Comparison of ENCODE assay signal across 15 cellular contexts in the genomic region with DNA sequence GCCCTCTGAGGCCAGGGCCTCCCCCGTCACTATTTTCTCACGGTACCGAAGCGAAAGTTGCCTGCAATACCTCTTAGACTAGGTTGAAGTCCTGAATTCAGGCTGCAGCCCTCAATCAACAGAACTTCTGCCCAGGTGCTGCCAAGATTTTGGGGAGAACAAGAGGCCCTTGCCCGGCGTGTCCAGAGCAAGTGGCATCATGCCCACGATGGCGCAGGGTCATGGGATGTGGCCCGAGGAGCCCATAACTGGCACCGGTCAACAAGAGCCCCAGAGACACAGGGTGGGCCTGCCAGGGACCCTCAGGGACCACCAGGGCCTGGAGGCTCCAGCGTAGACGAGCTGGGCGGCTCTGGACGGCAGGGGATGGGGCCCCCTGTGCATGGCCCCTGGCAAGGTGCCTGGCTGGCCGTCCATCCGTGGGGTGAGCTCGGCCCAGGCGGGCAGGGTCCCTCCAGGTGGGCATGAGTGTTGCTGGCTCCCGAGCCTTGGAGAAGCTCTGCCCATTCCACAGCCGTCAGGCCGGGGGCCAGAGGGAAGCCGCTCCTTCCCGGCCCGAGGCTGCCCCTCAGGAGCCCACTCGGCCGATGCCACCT.
"Had no signal": no experiment of that assay in that cellular context is flagged by ENCODE, and none has a peak within 500 bp of the region (broad histone marks: within the 10 kb centered on the region; RNA-seq: fewer than 3 reads in every experiment).

No MANE protein-coding gene starts in this region.

- H3K27ac ChIP-seq: pancreas had no signal

- H3K27ac Mint-ChIP-seq: activated T-helper 2 cell treated with anti-CD3 and anti-CD28 coated beads, Interferon-gamma antibody, Interleukin-2, Interleukin-4, amounts not matched to agents 10 μg/mL and 5 μg/mL and 100 μg/mL, durations not matched to agents 14 hours and 24 hours and 36 hours; immature natural killer cell; nephron progenitor cell had no signal

- H3K27me3 ChIP-seq: adrenal gland, pancreas, tibial nerve had no signal

- H3K9me3 ChIP-seq: adrenal gland, pancreas, stomach, tibial nerve had no signal

- H3K36me3 Mint-ChIP-seq: immature natural killer cell had no signal

- H3K4me3 Mint-ChIP-seq: activated CD4-positive, alpha-beta T cell treated with anti-CD3 and anti-CD28 coated beads, Interleukin-2, amount 10 ng/mL, durations not matched to agents 7 days and 5 days; immature natural killer cell; nephron progenitor cell had no signal

- H3K9me3 Mint-ChIP-seq: activated CD4-positive, alpha-beta T cell treated with anti-CD3 and anti-CD28 coated beads, Interleukin-2, amount 10 ng/mL, durations not matched to agents 7 days and 5 days; activated T-helper 2 cell treated with anti-CD3 and anti-CD28 coated beads, Interferon-gamma antibody, Interleukin-2, Interleukin-4, amounts not matched to agents 10 μg/mL and 5 μg/mL and 100 μg/mL, durations not matched to agents 14 hours and 24 hours and 36 hours; immature natural killer cell; nephron progenitor cell had no signal

- ATAC-seq: pancreas had no signal

- H3K27me3 Mint-ChIP-seq: activated CD4-positive, alpha-beta T cell treated with anti-CD3 and anti-CD28 coated beads, Interleukin-2, amount 10 ng/mL, durations not matched to agents 7 days and 5 days had no signal

- DNase-seq: activated CD4-positive, alpha-beta T cell treated with anti-CD3 and anti-CD28 coated beads, Interleukin-2, amount 10 ng/mL, durations not matched to agents 7 days and 5 days; activated CD4-positive, CD25-positive, alpha-beta regulatory T cell; activated naive CD4-positive, alpha-beta T cell treated with anti-CD3 and anti-CD28 coated beads, Interleukin-2, amount 50 U/mL, for 16 hours; central memory CD4-positive, alpha-beta T cell; effector memory CD4-positive, alpha-beta T cell; immature natural killer cell; mesendoderm; nephron progenitor cell; stimulated activated CD4-positive, alpha-beta T cell treated with anti-CD3 and anti-CD28 coated beads, Interleukin-4, amount 100 ng/mL, for 4 hours; stomach; T-helper 2 cell had no signal

- H3K4me3 ChIP-seq: adrenal gland, pancreas, stomach, tibial nerve had no signal
